ENCODE assay signal across 1 cellular context in the genomic region with DNA sequence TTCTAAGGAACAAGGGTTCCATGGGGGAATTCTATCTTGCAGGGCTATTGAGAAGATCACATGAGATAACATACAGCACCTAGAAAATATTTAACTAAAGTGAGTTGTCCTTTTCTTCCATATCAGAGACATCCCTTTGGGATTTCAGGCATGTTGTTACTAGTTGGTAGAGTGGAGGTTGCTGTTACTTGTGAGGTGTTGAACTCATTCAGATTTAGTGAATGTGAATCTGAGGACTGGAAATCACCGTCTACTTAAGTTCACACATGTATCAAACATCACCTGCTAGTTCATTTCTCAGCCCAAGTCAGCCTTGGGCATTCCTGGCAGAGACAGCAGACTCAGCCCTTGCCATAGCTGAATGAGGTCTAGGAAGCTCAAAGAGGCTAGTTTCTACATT.
TF ChIP-seq lines count a peak whose summit lies in the region.

No MANE protein-coding gene starts in this region.

TF ChIP-seq in WTC11, 78 proteins besides CTCF, POLR2A, EP300 and RAD21:
- TF ChIP-seq, protein P1, sequence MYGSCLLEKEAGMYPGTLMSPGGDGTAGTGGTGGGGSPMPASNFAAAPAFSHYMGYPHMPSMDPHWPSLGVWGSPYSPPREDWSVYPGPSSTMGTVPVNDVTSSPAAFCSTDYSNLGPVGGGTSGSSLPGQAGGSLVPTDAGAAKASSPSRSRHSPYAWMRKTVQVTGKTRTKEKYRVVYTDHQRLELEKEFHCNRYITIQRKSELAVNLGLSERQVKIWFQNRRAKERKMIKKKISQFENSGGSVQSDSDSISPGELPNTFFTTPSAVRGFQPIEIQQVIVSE (CRISPR knock-in tag; IDR thresholded peaks at IDR 0.05; ENCODE audit: borderline replicate concordance), result no peak
- TF ChIP-seq ATF1 (CRISPR knock-in tag; IDR thresholded peaks at IDR 0.05), result no peak
- no peak for TF ChIP-seq NFATC4 (CRISPR knock-in tag; IDR thresholded peaks at IDR 0.05)
- no peak for TF ChIP-seq CREM (CRISPR knock-in tag; IDR thresholded peaks at IDR 0.05)
- no peak for TF ChIP-seq ZNF138 (CRISPR knock-in tag; conservative IDR thresholded peaks at IDR 0.05)
- TF ChIP-seq, protein P2, sequence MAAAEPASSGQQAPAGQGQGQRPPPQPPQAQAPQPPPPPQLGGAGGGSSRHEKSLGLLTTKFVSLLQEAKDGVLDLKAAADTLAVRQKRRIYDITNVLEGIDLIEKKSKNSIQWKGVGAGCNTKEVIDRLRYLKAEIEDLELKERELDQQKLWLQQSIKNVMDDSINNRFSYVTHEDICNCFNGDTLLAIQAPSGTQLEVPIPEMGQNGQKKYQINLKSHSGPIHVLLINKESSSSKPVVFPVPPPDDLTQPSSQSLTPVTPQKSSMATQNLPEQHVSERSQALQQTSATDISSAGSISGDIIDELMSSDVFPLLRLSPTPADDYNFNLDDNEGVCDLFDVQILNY (CRISPR knock-in tag; IDR thresholded peaks at IDR 0.05), result no peak
- TF ChIP-seq, protein P3, sequence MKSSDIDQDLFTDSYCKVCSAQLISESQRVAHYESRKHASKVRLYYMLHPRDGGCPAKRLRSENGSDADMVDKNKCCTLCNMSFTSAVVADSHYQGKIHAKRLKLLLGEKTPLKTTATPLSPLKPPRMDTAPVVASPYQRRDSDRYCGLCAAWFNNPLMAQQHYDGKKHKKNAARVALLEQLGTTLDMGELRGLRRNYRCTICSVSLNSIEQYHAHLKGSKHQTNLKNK (CRISPR knock-in tag; IDR thresholded peaks at IDR 0.05), result no peak
- no peak for TF ChIP-seq KAT7 (CRISPR knock-in tag; IDR thresholded peaks at IDR 0.05; ENCODE audit: borderline replicate concordance)
- TF ChIP-seq, protein P4, sequence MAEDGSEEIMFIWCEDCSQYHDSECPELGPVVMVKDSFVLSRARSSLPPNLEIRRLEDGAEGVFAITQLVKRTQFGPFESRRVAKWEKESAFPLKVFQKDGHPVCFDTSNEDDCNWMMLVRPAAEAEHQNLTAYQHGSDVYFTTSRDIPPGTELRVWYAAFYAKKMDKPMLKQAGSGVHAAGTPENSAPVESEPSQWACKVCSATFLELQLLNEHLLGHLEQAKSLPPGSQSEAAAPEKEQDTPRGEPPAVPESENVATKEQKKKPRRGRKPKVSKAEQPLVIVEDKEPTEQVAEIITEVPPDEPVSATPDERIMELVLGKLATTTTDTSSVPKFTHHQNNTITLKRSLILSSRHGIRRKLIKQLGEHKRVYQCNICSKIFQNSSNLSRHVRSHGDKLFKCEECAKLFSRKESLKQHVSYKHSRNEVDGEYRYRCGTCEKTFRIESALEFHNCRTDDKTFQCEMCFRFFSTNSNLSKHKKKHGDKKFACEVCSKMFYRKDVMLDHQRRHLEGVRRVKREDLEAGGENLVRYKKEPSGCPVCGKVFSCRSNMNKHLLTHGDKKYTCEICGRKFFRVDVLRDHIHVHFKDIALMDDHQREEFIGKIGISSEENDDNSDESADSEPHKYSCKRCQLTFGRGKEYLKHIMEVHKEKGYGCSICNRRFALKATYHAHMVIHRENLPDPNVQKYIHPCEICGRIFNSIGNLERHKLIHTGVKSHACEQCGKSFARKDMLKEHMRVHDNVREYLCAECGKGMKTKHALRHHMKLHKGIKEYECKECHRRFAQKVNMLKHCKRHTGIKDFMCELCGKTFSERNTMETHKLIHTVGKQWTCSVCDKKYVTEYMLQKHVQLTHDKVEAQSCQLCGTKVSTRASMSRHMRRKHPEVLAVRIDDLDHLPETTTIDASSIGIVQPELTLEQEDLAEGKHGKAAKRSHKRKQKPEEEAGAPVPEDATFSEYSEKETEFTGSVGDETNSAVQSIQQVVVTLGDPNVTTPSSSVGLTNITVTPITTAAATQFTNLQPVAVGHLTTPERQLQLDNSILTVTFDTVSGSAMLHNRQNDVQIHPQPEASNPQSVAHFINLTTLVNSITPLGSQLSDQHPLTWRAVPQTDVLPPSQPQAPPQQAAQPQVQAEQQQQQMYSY (CRISPR knock-in tag; IDR thresholded peaks at IDR 0.05), result no peak
- TF ChIP-seq JAZF1 (CRISPR knock-in tag; IDR thresholded peaks at IDR 0.05), result no peak
- TF ChIP-seq ZNF121 (CRISPR knock-in tag; IDR thresholded peaks at IDR 0.05), result no peak
